In the genomic region with DNA sequence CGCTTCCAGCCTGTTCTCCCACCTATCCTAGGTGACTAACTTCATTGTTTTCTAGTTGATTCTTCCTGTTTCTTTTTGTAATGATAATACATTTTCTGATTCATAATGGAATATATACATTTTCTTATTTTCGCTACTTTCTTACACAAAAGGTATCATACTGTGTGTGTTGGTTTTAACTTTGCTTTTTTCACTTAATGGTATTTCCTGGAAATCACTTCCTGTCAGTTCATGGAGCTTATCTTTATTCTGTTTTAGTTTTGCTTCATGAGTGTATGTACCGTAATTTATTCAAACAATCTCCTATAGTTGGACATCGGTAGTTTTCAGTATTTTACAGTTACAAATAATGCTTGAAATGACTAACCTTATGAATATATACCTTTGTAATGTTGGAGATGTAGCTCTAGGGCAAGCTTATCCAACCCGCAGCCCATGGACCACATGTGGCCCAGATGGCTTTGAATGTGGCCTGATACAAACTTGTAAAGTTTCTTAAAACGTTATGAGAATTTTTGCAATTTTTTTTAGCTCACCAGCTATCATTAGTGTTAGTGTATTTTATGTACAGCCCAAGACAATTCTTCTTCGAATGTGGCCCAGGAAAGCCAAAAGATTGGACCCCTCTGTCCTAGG, we compare ENCODE assay signal across 16 cellular contexts. TPM values are rescaled to one million over a fixed set of nuclear protein-coding genes. Genes with fewer than 3 reads are reported as not detected.
A peak's percentile ranks its signal among the peaks of the same experiment; 100 is the strongest.
DNase-seq lines count a peak whose midpoint lies in the region; ATAC-seq and FAIRE-seq lines count a peak whose summit lies in the region.
"Had no signal": no experiment of that assay in that cellular context is flagged by ENCODE, and none has a peak within 500 bp of the region (broad histone marks: within the 10 kb centered on the region; RNA-seq: fewer than 3 reads in every experiment).

No MANE protein-coding gene starts in this region.

- intact Hi-C loops in naive thymus-derived CD4-positive, alpha-beta T cell (cut with micrococcal nuclease) = no loop called here

- H3K27ac ChIP-seq in naive thymus-derived CD4-positive, alpha-beta T cell (ENCODE audit: low read depth, low read length) = no peak overlapping the region

- POLR2A ChIA-PET in T-cell (lab: Charles Lee) = no interaction called here
- POLR2A ChIA-PET in naive thymus-derived CD4-positive, alpha-beta T cell (lab: Charles Lee) = interaction anchor here (1.3 to 2.0 kb wide), 2 partner anchors 16 to 47 kb away, joined by 3 to 4 read pairs; partner anchors contain the start of gene HINT3

- peaks cover 18% of the 10 kb centered on the region for H3K4me1 Mint-ChIP-seq in activated naive CD4-positive, alpha-beta T cell treated with anti-CD3 and anti-CD28 coated beads, Interleukin-2, amount 10 ng/mL, durations not matched to agents 7 days and 5 days
- H3K4me1 Mint-ChIP-seq in T-cell = peaks cover 15 to 23% (median 18%) of the 10 kb centered on the region in 3 donors
- peaks cover 10 to 28% (median 19%) of the 10 kb centered on the region in 7 donors for H3K4me1 Mint-ChIP-seq in naive thymus-derived CD4-positive, alpha-beta T cell

- no peak overlapping the region for H3K4me3 ChIP-seq in naive thymus-derived CD4-positive, alpha-beta T cell (ENCODE audit: low read length)

- CTCF ChIA-PET in activated naive CD4-positive, alpha-beta T cell treated with anti-CD3 and anti-CD28 coated beads, Interleukin-2, amount 10 ng/mL, durations not matched to agents 7 days and 5 days (lab: Charles Lee) = interaction anchor here (0.8 to 1.1 kb wide), 3 partner anchors 9 to 1188 kb away, joined by 3 read pairs; no protein-coding TSS in a partner anchor
- CTCF ChIA-PET in T-cell (lab: Charles Lee) = interaction anchor here (1.0 to 1.3 kb wide), 2 partner anchors 10 to 11 kb away, joined by 4 read pairs; no protein-coding TSS in a partner anchor
- CTCF ChIA-PET in naive thymus-derived CD4-positive, alpha-beta T cell (lab: Charles Lee) = interaction anchor here (0.7 to 1.7 kb wide), 3 partner anchors 7 to 28 kb away, joined by 3 to 7 read pairs (median 5); no protein-coding TSS in a partner anchor

- peak overlapping the region; percentile 74 for H3K27ac Mint-ChIP-seq in activated naive CD4-positive, alpha-beta T cell treated with anti-CD3 and anti-CD28 coated beads, Interleukin-2, amount 10 ng/mL, durations not matched to agents 7 days and 5 days
- H3K27ac Mint-ChIP-seq in T-cell = peak overlapping the region; percentile 3 to 12
- H3K27ac Mint-ChIP-seq in naive thymus-derived CD4-positive, alpha-beta T cell = peak overlapping the region in 3 of 9 donors; percentile 45 to 72 (median 51)
- H3K27ac Mint-ChIP-seq: CD8-positive, alpha-beta T cell had no signal

- H3K27me3 Mint-ChIP-seq in activated naive CD4-positive, alpha-beta T cell treated with anti-CD3 and anti-CD28 coated beads, Interleukin-2, amount 10 ng/mL, durations not matched to agents 7 days and 5 days = no peaks in the 10 kb centered on the region
- H3K27me3 Mint-ChIP-seq in T-cell = no peaks in the 10 kb centered on the region
- H3K27me3 Mint-ChIP-seq in naive thymus-derived CD4-positive, alpha-beta T cell = no peaks in the 10 kb centered on the region

- no peaks in the 10 kb centered on the region for H3K27me3 ChIP-seq in naive thymus-derived CD4-positive, alpha-beta T cell (ENCODE audit: control insufficient read depth in 2 of 2, insufficient read depth in 2 of 2, low read length in 2 of 2)
- H3K27me3 ChIP-seq: BE2C had no signal

- ATAC-seq in T-cell (replicated peaks in 1 of 4) = no peak
- no peak for ATAC-seq in naive thymus-derived CD4-positive, alpha-beta T cell
- no peak for ATAC-seq in HG03378 (IDR thresholded peaks at IDR 0.05; ENCODE audit: unreplicated experiment)
- ATAC-seq: CD8-positive, alpha-beta T cell; Right ventricle myocardium inferior had no signal

- H3K4me3 Mint-ChIP-seq in activated naive CD4-positive, alpha-beta T cell treated with anti-CD3 and anti-CD28 coated beads, Interleukin-2, amount 10 ng/mL, durations not matched to agents 7 days and 5 days = peak overlapping the region; percentile 22
- H3K4me3 Mint-ChIP-seq in T-cell = peak overlapping the region in 1 of 3 donors; percentile 19
- peak overlapping the region in 7 of 10 donors; percentile 11 to 63 (median 36) for H3K4me3 Mint-ChIP-seq in naive thymus-derived CD4-positive, alpha-beta T cell
- H3K4me3 Mint-ChIP-seq: CD8-positive, alpha-beta T cell had no signal

- no peaks in the 10 kb centered on the region for H3K4me1 ChIP-seq in naive thymus-derived CD4-positive, alpha-beta T cell (ENCODE audit: control insufficient read depth in 2 of 2, insufficient read depth in 2 of 2, low read length in 2 of 2)
- H3K4me1 ChIP-seq: BE2C had no signal

- peaks cover 0 to 9% (median 6%) of the 10 kb centered on the region in 3 experiments for H3K36me3 ChIP-seq in naive thymus-derived CD4-positive, alpha-beta T cell (ENCODE audit: control insufficient read depth in 2 of 3, insufficient read depth in 3 of 3, low read length in 3 of 3)

- H3K9me3 Mint-ChIP-seq in activated naive CD4-positive, alpha-beta T cell treated with anti-CD3 and anti-CD28 coated beads, Interleukin-2, amount 10 ng/mL, durations not matched to agents 7 days and 5 days = no peaks in the 10 kb centered on the region
- no peaks in the 10 kb centered on the region for H3K9me3 Mint-ChIP-seq in T-cell
- H3K9me3 Mint-ChIP-seq in naive thymus-derived CD4-positive, alpha-beta T cell = no peaks in the 10 kb centered on the region
- H3K9me3 Mint-ChIP-seq: CD8-positive, alpha-beta T cell had no signal

- no peaks in the 10 kb centered on the region for H3K9me3 ChIP-seq in naive thymus-derived CD4-positive, alpha-beta T cell (ENCODE audit: control insufficient read depth in 2 of 3, low read length in 3 of 3)
- H3K9me3 ChIP-seq: BE2C had no signal

- peaks cover 37% of the 10 kb centered on the region for H3K36me3 Mint-ChIP-seq in activated naive CD4-positive, alpha-beta T cell treated with anti-CD3 and anti-CD28 coated beads, Interleukin-2, amount 10 ng/mL, durations not matched to agents 7 days and 5 days
- peaks cover 76% of the 10 kb centered on the region for H3K36me3 Mint-ChIP-seq in T-cell
- H3K36me3 Mint-ChIP-seq in naive thymus-derived CD4-positive, alpha-beta T cell = peaks cover 0 to 55% (median 32%) of the 10 kb centered on the region in 5 donors

- peak; percentile 76 for FAIRE-seq in GM19239 (lab: Jason Lieb, UNC)
- FAIRE-seq: H54 had no signal

- no peak for DNase-seq in activated naive CD4-positive, alpha-beta T cell treated with anti-CD3 and anti-CD28 coated beads, Interleukin-2, amount 10 ng/mL, durations not matched to agents 7 days and 5 days
- DNase-seq in activated naive CD4-positive, alpha-beta T cell (lab: John Stamatoyannopoulos, UW) = no peak
- DNase-seq in GM19239 (ENCODE audit: insufficient read length, low spot score) (no peak), T-cell (no peak), cerebellum (ENCODE audit: low spot score) (no peak)
- DNase-seq in naive thymus-derived CD4-positive, alpha-beta T cell = no peak
- DNase-seq: BE2C; CD8-positive, alpha-beta T cell; KBM-7; MM.1S; NCI-H1105; NCI-H1694 treated with DMSO at 0.1 percent for 48 hours; NCI-H774 had no signal

RNA-seq across cellular contexts. Expression of gene TRMT11, which starts 16.5 kb away (rescaled TPM):
- 10 to 100 TPM; 14.2 to 30.3 (median 21.6) TPM for total RNA-seq in T-cell
- total RNA-seq in naive thymus-derived CD4-positive, alpha-beta T cell = 10 to 100 TPM; 13.6 to 34.1 (median 20.1) TPM
- polyA plus RNA-seq in naive thymus-derived CD4-positive, alpha-beta T cell = 10 to 100 TPM; 12.4 to 14.3 TPM
- 33.8 TPM for total RNA-seq in cerebellum

RNA-seq across cellular contexts. Expression of gene HINT3, which starts 46.3 kb away (rescaled TPM):
- total RNA-seq in T-cell (10 to 100 TPM in 3 of 5 donors, 1 to 10 TPM in 2; 8.5 to 11.7 (median 10.5) TPM), cerebellum (44.2 TPM)
- total RNA-seq in naive thymus-derived CD4-positive, alpha-beta T cell = 10 to 100 TPM in 2 of 5 experiments, 1 to 10 TPM in 3; 7.7 to 12.4 (median 9.5) TPM
- 10 to 100 TPM in 1 of 2 donors, 1 to 10 TPM in 1; 7.8 to 11.0 TPM for polyA plus RNA-seq in naive thymus-derived CD4-positive, alpha-beta T cell
